Comparison of ENCODE assay signal across 8 cellular contexts in the genomic region with DNA sequence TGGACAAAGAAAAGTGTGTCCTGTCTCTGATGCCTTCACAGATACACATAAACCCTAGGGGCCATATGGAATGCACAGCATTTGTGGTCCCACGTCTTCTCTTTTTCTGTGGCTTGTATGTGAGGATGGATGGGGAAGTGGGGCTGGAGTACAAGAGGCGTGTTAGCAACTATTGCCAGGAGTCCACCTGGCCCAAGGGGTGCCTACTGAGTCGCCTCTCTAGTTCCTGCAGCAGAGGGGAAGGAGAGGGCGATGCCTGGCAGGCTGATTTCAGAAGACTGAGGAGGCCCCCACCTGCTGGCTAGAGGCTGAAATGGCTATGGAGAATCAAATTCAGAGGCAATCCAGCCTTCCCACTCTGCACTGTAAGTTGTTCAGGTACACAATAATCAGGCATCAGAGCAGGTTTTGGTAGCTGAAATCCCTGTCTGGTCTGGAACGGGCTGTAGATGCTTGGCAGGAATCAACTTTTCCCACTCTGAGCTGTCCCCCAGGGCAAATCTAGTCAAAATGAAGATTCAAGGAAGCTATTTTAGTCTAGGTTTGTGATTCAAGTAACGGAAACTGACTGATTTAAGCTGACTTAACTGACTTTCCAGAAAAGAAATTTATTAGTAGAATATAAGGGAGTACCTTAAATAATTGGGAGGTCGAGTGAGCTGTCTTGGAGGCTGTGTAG. TPM values are rescaled to one million over a fixed set of nuclear protein-coding genes. Genes with fewer than 3 reads are reported as not detected.
A peak's percentile ranks its signal among the peaks of the same experiment; 100 is the strongest.
DNase-seq lines count a peak whose midpoint lies in the region; ATAC-seq and TF ChIP-seq lines count a peak whose summit lies in the region.

No MANE protein-coding gene starts in this region.

- ATAC-seq in GM23338 (peak; percentile 97), memory B cell (ENCODE audit: low read depth) (peak; percentile 87), HG03469 (IDR thresholded peaks at IDR 0.05; ENCODE audit: unreplicated experiment) (no peak)

- H3K27ac Mint-ChIP-seq in CD4-positive, alpha-beta memory T cell, result peak overlapping the region; percentile 19 to 95 (median 82)
- H3K27ac Mint-ChIP-seq in GM23338 (no peak overlapping the region; the same call in 1 of the 2 replicates), memory B cell (peak overlapping the region; percentile 21)
- peak overlapping the region; percentile 23 for H3K27ac Mint-ChIP-seq in activated CD4-positive, alpha-beta T cell treated with anti-CD3 and anti-CD28 coated beads, Interleukin-2, amount 10 ng/mL, durations not matched to agents 24 days and 14 days

- no peaks in the 10 kb centered on the region for H3K27me3 Mint-ChIP-seq in CD4-positive, alpha-beta memory T cell
- H3K27me3 Mint-ChIP-seq in GM23338 (ENCODE audit: insufficient read depth, low read depth, poor library complexity) (peaks cover 3% of the 10 kb centered on the region), memory B cell (no peaks in the 10 kb centered on the region)
- H3K27me3 Mint-ChIP-seq in activated CD4-positive, alpha-beta T cell treated with anti-CD3 and anti-CD28 coated beads, Interleukin-2, amount 10 ng/mL, durations not matched to agents 24 days and 14 days, result no peaks in the 10 kb centered on the region

- H3K79me2 ChIP-seq in GM23338 (replicated peaks; ENCODE audit: insufficient read depth), result no peaks in the 10 kb centered on the region

- H3K27me3 ChIP-seq in CD4-positive, alpha-beta memory T cell (ENCODE audit: insufficient read depth, low read length), result no peaks in the 10 kb centered on the region
- no peaks in the 10 kb centered on the region for H3K27me3 ChIP-seq in GM23338 (ENCODE audit: insufficient read depth)

- peaks cover 19 to 34% of the 10 kb centered on the region in 2 donors for H3K36me3 Mint-ChIP-seq in CD4-positive, alpha-beta memory T cell
- H3K36me3 Mint-ChIP-seq in GM23338 (ENCODE audit: low read depth), result peaks cover 3% of the 10 kb centered on the region; the same call in 2 of the 3 replicates
- peaks cover 30% of the 10 kb centered on the region for H3K36me3 Mint-ChIP-seq in activated CD4-positive, alpha-beta T cell treated with anti-CD3 and anti-CD28 coated beads, Interleukin-2, amount 10 ng/mL, durations not matched to agents 24 days and 14 days (ENCODE audit: low read depth)
- H3K36me3 Mint-ChIP-seq in memory B cell, result peaks cover 15% of the 10 kb centered on the region

- CTCF ChIA-PET in CD4-positive, alpha-beta memory T cell (lab: Charles Lee; ENCODE audit: partially characterized antibody), result interaction anchor here (0.6 to 12.5 kb wide), 21 partner anchors 9 to 264 kb away, joined by 3 to 429 read pairs (median 4); partner anchors contain the start of genes DEF6, FANCE, PPARD and RPL10A

- no peaks in the 10 kb centered on the region for H3K9me3 ChIP-seq in CD4-positive, alpha-beta memory T cell (ENCODE audit: control insufficient read depth in 1 of 2, low read length in 2 of 2)

- H3K4me1 ChIP-seq in CD4-positive, alpha-beta memory T cell (ENCODE audit: insufficient read depth, low read length), result peaks cover 24% of the 10 kb centered on the region
- peaks cover 3% of the 10 kb centered on the region; the same call in 1 of the 2 replicates for H3K4me1 ChIP-seq in GM23338 (ENCODE audit: insufficient read depth)

- H3K4me3 ChIP-seq in CD4-positive, alpha-beta memory T cell (ENCODE audit: low read length in 2 of 2), result no peak overlapping the region
- no peak overlapping the region for H3K4me3 ChIP-seq in GM23338
- H3K4me3 ChIP-seq in coronary artery, result no peak overlapping the region

- peaks cover 16 to 25% (median 20%) of the 10 kb centered on the region in 4 donors for H3K4me1 Mint-ChIP-seq in CD4-positive, alpha-beta memory T cell
- H3K4me1 Mint-ChIP-seq in GM23338 (peaks cover 8% of the 10 kb centered on the region), memory B cell (peaks cover 17% of the 10 kb centered on the region)
- H3K4me1 Mint-ChIP-seq in activated CD4-positive, alpha-beta T cell treated with anti-CD3 and anti-CD28 coated beads, Interleukin-2, amount 10 ng/mL, durations not matched to agents 24 days and 14 days, result peaks cover 17% of the 10 kb centered on the region

- H3K27ac ChIP-seq in CD4-positive, alpha-beta memory T cell (ENCODE audit: low read depth, low read length), result no peak overlapping the region
- H3K27ac ChIP-seq in GM23338 (ENCODE audit: low read depth) (no peak overlapping the region), coronary artery (no peak overlapping the region)

- no peaks in the 10 kb centered on the region for H4K20me1 ChIP-seq in GM23338 (replicated peaks; ENCODE audit: insufficient read depth)

- no peaks in the 10 kb centered on the region for H3F3A ChIP-seq in GM23338 (replicated peaks; ENCODE audit: low read depth)

- no peak overlapping the region for H3K4me2 ChIP-seq in GM23338

- H3K9me2 ChIP-seq in GM23338 (ENCODE audit: insufficient read depth), result no peaks in the 10 kb centered on the region

- peaks cover 0 to 4% (median 0%) of the 10 kb centered on the region in 8 donors for H3K9me3 Mint-ChIP-seq in CD4-positive, alpha-beta memory T cell
- H3K9me3 Mint-ChIP-seq in GM23338, result peaks cover 13% of the 10 kb centered on the region
- no peaks in the 10 kb centered on the region for H3K9me3 Mint-ChIP-seq in activated CD4-positive, alpha-beta T cell treated with anti-CD3 and anti-CD28 coated beads, Interleukin-2, amount 10 ng/mL, durations not matched to agents 24 days and 14 days
- H3K9me3 Mint-ChIP-seq in memory B cell, result peaks cover 3% of the 10 kb centered on the region

- POLR2A ChIA-PET in CD4-positive, alpha-beta memory T cell (lab: Charles Lee; ENCODE audit: partially characterized antibody), result interaction anchor here (0.9 to 26.7 kb wide), 6 partner anchors 24 to 140 kb away, joined by 3 to 805 read pairs (median 4); partner anchors contain the start of genes DEF6 and RPL10A

- intact Hi-C loops in CD4-positive, alpha-beta memory T cell (cut with micrococcal nuclease), result loop anchor here (1.0 to 2.0 kb wide), 5 partner anchors 15 to 122 kb away; partner anchors contain the start of genes DEF6 and PPARD
- intact Hi-C loops in activated CD4-positive, alpha-beta T cell treated with anti-CD3 and anti-CD28 coated beads, Interleukin-2, amount 10 ng/mL, durations not matched to agents 24 days and 14 days (cut with micrococcal nuclease), result loop anchor here (1.0 to 2.0 kb wide), 3 partner anchors 17 to 30 kb away; partner anchors contain the start of gene DEF6

- DNase-seq in CD4-positive, alpha-beta memory T cell, result peak; percentile 72 to 82 (median 74)
- DNase-seq in GM23338 (ENCODE audit: low spot score) (peak; percentile 86), NCI-H2227 (lab: John Stamatoyannopoulos, UW; ENCODE audit: unreplicated experiment) (peak; percentile 60), coronary artery (ENCODE audit: low spot score) (no peak), memory B cell (ENCODE audit: low spot score in 2 of 2) (peak; percentile 64 to 68)
- peak; percentile 92 for DNase-seq in activated CD4-positive, alpha-beta T cell treated with anti-CD3 and anti-CD28 coated beads, Interleukin-2, amount 10 ng/mL, durations not matched to agents 24 days and 14 days
- DNase-seq in stimulated activated CD8-positive, alpha-beta memory T cell treated with anti-CD3 and anti-CD28 coated beads, Interleukin-4, amount 100 ng/mL, for 4 hours (ENCODE audit: low read depth in 2 of 2, low spot score in 1 of 2), result peak; percentile 56 to 57

- H2AFZ ChIP-seq in GM23338, result peak overlapping the region; percentile 94; the same call in 1 of the 2 replicates

- peak overlapping the region in 5 of 8 donors; percentile 15 to 62 (median 44) for H3K4me3 Mint-ChIP-seq in CD4-positive, alpha-beta memory T cell
- H3K4me3 Mint-ChIP-seq in GM23338 (no peak overlapping the region), memory B cell (no peak overlapping the region)
- no peak overlapping the region for H3K4me3 Mint-ChIP-seq in activated CD4-positive, alpha-beta T cell treated with anti-CD3 and anti-CD28 coated beads, Interleukin-2, amount 10 ng/mL, durations not matched to agents 24 days and 14 days

- H3K36me3 ChIP-seq in CD4-positive, alpha-beta memory T cell (ENCODE audit: insufficient read depth, low read length), result peaks cover 10% of the 10 kb centered on the region
- no peaks in the 10 kb centered on the region for H3K36me3 ChIP-seq in GM23338 (ENCODE audit: insufficient read depth)

- TF ChIP-seq CTCF in GM23338 (conservative IDR thresholded peaks at IDR 0.05; ENCODE audit: low read depth in 2 of 2), result peak; percentile 68 to 74
- peak; percentile 15 for TF ChIP-seq CTCF in coronary artery (IDR thresholded peaks at IDR 0.05)

TF ChIP-seq in GM23338, 12 proteins besides CTCF, POLR2A, EP300 and RAD21 (continues in another document):
- no peak for TF ChIP-seq ZNF331 (CRISPR knock-in tag; IDR thresholded peaks at IDR 0.05; ENCODE audit: low read depth)
- TF ChIP-seq ETS1 (IDR thresholded peaks at IDR 0.05), result no peak
- no peak for TF ChIP-seq EZH2phosphoT487 (IDR thresholded peaks at IDR 0.05; ENCODE audit: unreplicated experiment)
- TF ChIP-seq STAT1 (IDR thresholded peaks at IDR 0.05; ENCODE audit: unreplicated experiment), result no peak

RNA-seq across cellular contexts. Expression of gene PPARD, which starts 14.9 kb away (rescaled TPM):
- total RNA-seq in CD4-positive, alpha-beta memory T cell, result 10 to 100 TPM; 37.2 to 38.7 TPM
- 10 to 100 TPM in 1 of 2 donors, 1 to 10 TPM in 1; 2.6 to 10.7 TPM for polyA plus RNA-seq in CD4-positive, alpha-beta memory T cell
- 8.7 and 9.7 TPM in 2 replicates for total RNA-seq in GM23338 (2014; rRNA removed; shearing (Covaris generic))
- polyA plus RNA-seq in GM23338 (2016; fragmentation: Nextera tagmentation; extraction: Ambion mirVana), result 4.8 and 5.1 TPM in 2 replicates
- 19.0 TPM in 2 replicates for total RNA-seq in activated CD4-positive, alpha-beta T cell treated with anti-CD3 and anti-CD28 coated beads, Interleukin-2, amount 10 ng/mL, durations not matched to agents 24 days and 14 days

RNA-seq across cellular contexts. Expression of gene DEF6, which starts 29.9 kb away (rescaled TPM):
- total RNA-seq in CD4-positive, alpha-beta memory T cell, result 100 to 1,000 TPM; 231 to 236 TPM
- 100 to 1,000 TPM in 1 of 2 donors, 10 to 100 TPM in 1; 77.3 to 171 TPM for polyA plus RNA-seq in CD4-positive, alpha-beta memory T cell
- total RNA-seq in GM23338 (2014; rRNA removed; shearing (Covaris generic)), result 5.7 and 7.2 TPM in 2 replicates
- polyA plus RNA-seq in GM23338 (2016; fragmentation: Nextera tagmentation; extraction: Ambion mirVana), result 3.2 and 5.1 TPM in 2 replicates
- total RNA-seq in activated CD4-positive, alpha-beta T cell treated with anti-CD3 and anti-CD28 coated beads, Interleukin-2, amount 10 ng/mL, durations not matched to agents 24 days and 14 days, result 103 and 113 TPM in 2 replicates

Comparison
In these comparisons a context has a peak if more than half of its experiments do, and no peak if none do; other contexts are left out.
1. H3K4me3 Mint-ChIP-seq: peak in CD4-positive, alpha-beta memory T cell (5 of 8); none in GM23338 (single experiment), activated CD4-positive, alpha-beta T cell treated with anti-CD3 and anti-CD28 coated beads, Interleukin-2, amount 10 ng/mL, durations not matched to agents 24 days and 14 days (single experiment) and memory B cell (single experiment).
2. RNA of gene DEF6, which starts 29.9 kb away (total RNA-seq): 231 to 236 TPM in CD4-positive, alpha-beta memory T cell and 103 to 113 TPM in activated CD4-positive, alpha-beta T cell treated with anti-CD3 and anti-CD28 coated beads, Interleukin-2, amount 10 ng/mL, durations not matched to agents 24 days and 14 days; 5.7 to 7.2 TPM in GM23338; every median in the first group is over 10 times any median in the second.